In the genomic region with DNA sequence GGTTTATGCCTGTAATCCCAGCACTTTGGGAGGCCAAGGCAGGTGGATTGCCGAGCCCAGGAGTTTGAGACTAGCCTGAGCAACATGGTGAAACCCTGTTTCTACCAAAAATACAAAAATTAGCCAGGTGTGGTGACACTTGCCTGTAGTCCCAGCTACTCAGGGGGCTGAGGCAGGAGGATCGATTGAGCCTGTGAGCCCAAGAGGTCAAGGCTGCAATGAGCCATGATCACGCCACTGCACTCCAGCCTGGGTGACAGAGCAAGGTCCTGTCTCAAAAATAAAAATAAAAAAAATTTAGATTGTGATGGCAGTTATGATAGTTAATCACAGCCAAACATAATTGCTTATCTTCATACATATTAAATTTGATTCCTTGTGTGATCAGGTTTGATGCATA, we compare ENCODE assay signal across 1 cellular context.
TF ChIP-seq lines count a peak whose summit lies in the region.
"Not testable (repeated sequence)": the region's sequence is repeated elsewhere in the genome, so short reads cannot be mapped to it uniquely, and the experiment has no call there.

No MANE protein-coding gene starts in this region.

TF ChIP-seq in HepG2, 621 proteins besides CTCF, POLR2A, EP300 and RAD21:
- TF ChIP-seq, protein P1, sequence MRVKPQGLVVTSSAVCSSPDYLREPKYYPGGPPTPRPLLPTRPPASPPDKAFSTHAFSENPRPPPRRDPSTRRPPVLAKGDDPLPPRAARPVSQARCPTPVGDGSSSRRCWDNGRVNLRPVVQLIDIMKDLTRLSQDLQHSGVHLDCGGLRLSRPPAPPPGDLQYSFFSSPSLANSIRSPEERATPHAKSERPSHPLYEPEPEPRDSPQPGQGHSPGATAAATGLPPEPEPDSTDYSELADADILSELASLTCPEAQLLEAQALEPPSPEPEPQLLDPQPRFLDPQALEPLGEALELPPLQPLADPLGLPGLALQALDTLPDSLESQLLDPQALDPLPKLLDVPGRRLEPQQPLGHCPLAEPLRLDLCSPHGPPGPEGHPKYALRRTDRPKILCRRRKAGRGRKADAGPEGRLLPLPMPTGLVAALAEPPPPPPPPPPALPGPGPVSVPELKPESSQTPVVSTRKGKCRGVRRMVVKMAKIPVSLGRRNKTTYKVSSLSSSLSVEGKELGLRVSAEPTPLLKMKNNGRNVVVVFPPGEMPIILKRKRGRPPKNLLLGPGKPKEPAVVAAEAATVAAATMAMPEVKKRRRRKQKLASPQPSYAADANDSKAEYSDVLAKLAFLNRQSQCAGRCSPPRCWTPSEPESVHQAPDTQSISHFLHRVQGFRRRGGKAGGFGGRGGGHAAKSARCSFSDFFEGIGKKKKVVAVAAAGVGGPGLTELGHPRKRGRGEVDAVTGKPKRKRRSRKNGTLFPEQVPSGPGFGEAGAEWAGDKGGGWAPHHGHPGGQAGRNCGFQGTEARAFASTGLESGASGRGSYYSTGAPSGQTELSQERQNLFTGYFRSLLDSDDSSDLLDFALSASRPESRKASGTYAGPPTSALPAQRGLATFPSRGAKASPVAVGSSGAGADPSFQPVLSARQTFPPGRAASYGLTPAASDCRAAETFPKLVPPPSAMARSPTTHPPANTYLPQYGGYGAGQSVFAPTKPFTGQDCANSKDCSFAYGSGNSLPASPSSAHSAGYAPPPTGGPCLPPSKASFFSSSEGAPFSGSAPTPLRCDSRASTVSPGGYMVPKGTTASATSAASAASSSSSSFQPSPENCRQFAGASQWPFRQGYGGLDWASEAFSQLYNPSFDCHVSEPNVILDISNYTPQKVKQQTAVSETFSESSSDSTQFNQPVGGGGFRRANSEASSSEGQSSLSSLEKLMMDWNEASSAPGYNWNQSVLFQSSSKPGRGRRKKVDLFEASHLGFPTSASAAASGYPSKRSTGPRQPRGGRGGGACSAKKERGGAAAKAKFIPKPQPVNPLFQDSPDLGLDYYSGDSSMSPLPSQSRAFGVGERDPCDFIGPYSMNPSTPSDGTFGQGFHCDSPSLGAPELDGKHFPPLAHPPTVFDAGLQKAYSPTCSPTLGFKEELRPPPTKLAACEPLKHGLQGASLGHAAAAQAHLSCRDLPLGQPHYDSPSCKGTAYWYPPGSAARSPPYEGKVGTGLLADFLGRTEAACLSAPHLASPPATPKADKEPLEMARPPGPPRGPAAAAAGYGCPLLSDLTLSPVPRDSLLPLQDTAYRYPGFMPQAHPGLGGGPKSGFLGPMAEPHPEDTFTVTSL (CRISPR knock-in tag; IDR thresholded peaks at IDR 0.05; ENCODE audit: borderline replicate concordance): peak; percentile 30; the same call in 1 of the 2 replicates
- TF ChIP-seq HNF4A (CRISPR knock-in tag; IDR thresholded peaks at IDR 0.05) (peak; percentile 35), ONECUT2 (CRISPR knock-in tag; IDR thresholded peaks at IDR 0.05) (peak; percentile 69), SALL1 (CRISPR knock-in tag; IDR thresholded peaks at IDR 0.05) (peak; percentile 58; the same call in 1 of the 2 replicates), NR2F6 (IDR thresholded peaks at IDR 0.05) (0 out of 2 replicates have a peak, but pooled peaks have one; percentile 43)
- not testable (repeated sequence) for TF ChIP-seq NR2F6 (CRISPR knock-in tag; IDR thresholded peaks at IDR 0.05)
TF ChIP-seq in HepG2: peak in this region for 5; not testable (repeated sequence) for 616.
